ENCODE assay signal across 8 cellular contexts in genomic region chr5:64768358-64769312, GRCh38. TPM values are rescaled to one million over a fixed set of nuclear protein-coding genes. Genes with fewer than 3 reads are reported as not detected.
A peak's percentile ranks its signal among the peaks of the same experiment; 100 is the strongest.
DNase-seq lines count a peak whose midpoint lies in the region; ATAC-seq and TF ChIP-seq lines count a peak whose summit lies in the region.

TSS of gene CWC27 (plus strand) at chr5:64768930. CDS start at chr5:64769147, 217 bp downstream.
TSS of gene SREK1IP1 (minus strand) at chr5:64768691. CDS start at chr5:64768517, 174 bp downstream.

- peak within 1 kb of the TSS; percentile 91 for H3K4me2 ChIP-seq in GM23338

- H3K9me3 ChIP-seq in RWPE2 (ENCODE audit: severe bottlenecking) = no peaks in the 10 kb centered on the region

- ATAC-seq in GM23338 (peak; percentile 98), RWPE2 (ENCODE audit: low read depth) (peak; percentile 82)

- peak within 1 kb of the TSS; percentile 78 for H3K4me3 ChIP-seq in GM23338
- H3K4me3 ChIP-seq in RWPE2 (ENCODE audit: severe bottlenecking) = peak within 1 kb of the TSS; percentile 67
- peak within 1 kb of the TSS; percentile 87 for H3K4me3 ChIP-seq in fibroblast of the aortic adventitia (ENCODE audit: low read depth, low read length)

- peak; percentile 90 for DNase-seq in EL
- peak; percentile 94 for DNase-seq in GM23338 (ENCODE audit: low spot score)
- peak; percentile 91 for DNase-seq in LHCN-M2 (ENCODE audit: low read depth)
- peak; percentile 88 for DNase-seq in RWPE2 (ENCODE audit: low spot score)
- peak; percentile 65 for DNase-seq in activated T-helper 9 cell treated with anti-CD3 and anti-CD28 coated beads, Interleukin-2, amount 50 U/mL, for 16 hours (ENCODE audit: low read depth)
- peak; percentile 92 for DNase-seq in fibroblast of the aortic adventitia (ENCODE audit: low read depth)

- no peaks in the 10 kb centered on the region for H3F3A ChIP-seq in GM23338 (replicated peaks; ENCODE audit: low read depth)

- peak within 1 kb of the TSS; percentile 100 for H3K27ac Mint-ChIP-seq in GM23338
- H3K27ac Mint-ChIP-seq in nephron = peak within 1 kb of the TSS; percentile 100
- H3K27ac Mint-ChIP-seq in stimulated activated naive CD8-positive, alpha-beta T cell treated with anti-CD3 and anti-CD28 coated beads, Interleukin-15, Interleukin-2, amounts not matched to agents 100 ng/mL and 50 ng/mL, for 24 hours = peak within 1 kb of the TSS; percentile 98

- TF ChIP-seq CTCF in GM23338 (conservative IDR thresholded peaks at IDR 0.05; ENCODE audit: low read depth in 2 of 2) = no peak
- TF ChIP-seq CTCF in RWPE2 (IDR thresholded peaks at IDR 0.05; ENCODE audit: poor library complexity, severe bottlenecking) = no peak
- TF ChIP-seq CTCF in fibroblast of the aortic adventitia (IDR thresholded peaks at IDR 0.05; ENCODE audit: insufficient read depth, low read length) = peak; percentile 36
- TF ChIP-seq CTCF in nephron (IDR thresholded peaks at IDR 0.05; ENCODE audit: unreplicated experiment in 3 of 3) = peak in 1 of 3 experiments; percentile 9

- H3K79me2 ChIP-seq in GM23338 (replicated peaks; ENCODE audit: insufficient read depth) = peaks cover 90% of the 10 kb centered on the region

- H3K9me2 ChIP-seq in GM23338 (ENCODE audit: insufficient read depth) = no peaks in the 10 kb centered on the region

- H3K4me1 Mint-ChIP-seq in GM23338 (peaks cover 19% of the 10 kb centered on the region), nephron (peaks cover 40% of the 10 kb centered on the region)
- H3K4me1 Mint-ChIP-seq in stimulated activated naive CD8-positive, alpha-beta T cell treated with anti-CD3 and anti-CD28 coated beads, Interleukin-15, Interleukin-2, amounts not matched to agents 100 ng/mL and 50 ng/mL, for 24 hours (ENCODE audit: low read depth) = peaks cover 63% of the 10 kb centered on the region

- H3K36me3 ChIP-seq in GM23338 (ENCODE audit: insufficient read depth) (no peaks in the 10 kb centered on the region; the same call in none of the 2 replicates), RWPE2 (ENCODE audit: low read depth) (peaks cover 35% of the 10 kb centered on the region)

- H3K27ac ChIP-seq in GM23338 (ENCODE audit: low read depth) (peak within 1 kb of the TSS; percentile 93), RWPE2 (ENCODE audit: poor library complexity, severe bottlenecking) (peak within 1 kb of the TSS; percentile 92)

- peak within 1 kb of the TSS; percentile 85 for H2AFZ ChIP-seq in GM23338

- peak within 1 kb of the TSS; percentile 100 for H3K4me3 Mint-ChIP-seq in GM23338
- H3K4me3 Mint-ChIP-seq in nephron = peak within 1 kb of the TSS; percentile 97 to 99 (median 98)
- H3K4me3 Mint-ChIP-seq in stimulated activated naive CD8-positive, alpha-beta T cell treated with anti-CD3 and anti-CD28 coated beads, Interleukin-15, Interleukin-2, amounts not matched to agents 100 ng/mL and 50 ng/mL, for 24 hours = peak within 1 kb of the TSS; percentile 99

- H4K20me1 ChIP-seq in GM23338 (replicated peaks; ENCODE audit: insufficient read depth) = no peaks in the 10 kb centered on the region; the same call in 1 of the 2 replicates

- no peaks in the 10 kb centered on the region for H3K27me3 ChIP-seq in GM23338 (ENCODE audit: insufficient read depth)
- no peaks in the 10 kb centered on the region for H3K27me3 ChIP-seq in RWPE2 (ENCODE audit: insufficient read depth, poor library complexity, severe bottlenecking)

- H3K27me3 Mint-ChIP-seq in GM23338 (ENCODE audit: insufficient read depth, low read depth, poor library complexity) (no peaks in the 10 kb centered on the region), nephron (ENCODE audit: low read depth) (no peaks in the 10 kb centered on the region)
- no peaks in the 10 kb centered on the region for H3K27me3 Mint-ChIP-seq in stimulated activated naive CD8-positive, alpha-beta T cell treated with anti-CD3 and anti-CD28 coated beads, Interleukin-15, Interleukin-2, amounts not matched to agents 100 ng/mL and 50 ng/mL, for 24 hours

- H3K9me3 Mint-ChIP-seq in GM23338 (no peaks in the 10 kb centered on the region), nephron (no peaks in the 10 kb centered on the region)
- H3K9me3 Mint-ChIP-seq in stimulated activated naive CD8-positive, alpha-beta T cell treated with anti-CD3 and anti-CD28 coated beads, Interleukin-15, Interleukin-2, amounts not matched to agents 100 ng/mL and 50 ng/mL, for 24 hours = no peaks in the 10 kb centered on the region

- peaks cover 8% of the 10 kb centered on the region for H3K4me1 ChIP-seq in GM23338 (ENCODE audit: insufficient read depth)
- peaks cover 33% of the 10 kb centered on the region for H3K4me1 ChIP-seq in RWPE2 (ENCODE audit: insufficient read depth, poor library complexity, severe bottlenecking)

- peaks cover 18% of the 10 kb centered on the region for H3K36me3 Mint-ChIP-seq in GM23338 (ENCODE audit: low read depth)
- peaks cover 15% of the 10 kb centered on the region for H3K36me3 Mint-ChIP-seq in nephron (ENCODE audit: low read depth)
- peaks cover 17% of the 10 kb centered on the region for H3K36me3 Mint-ChIP-seq in stimulated activated naive CD8-positive, alpha-beta T cell treated with anti-CD3 and anti-CD28 coated beads, Interleukin-15, Interleukin-2, amounts not matched to agents 100 ng/mL and 50 ng/mL, for 24 hours (ENCODE audit: low read depth)

TF ChIP-seq in GM23338, 12 proteins besides CTCF, POLR2A, EP300 and RAD21:
- TF ChIP-seq CREB1 (CRISPR knock-in tag; IDR thresholded peaks at IDR 0.05; ENCODE audit: low read depth) (peak; percentile 65), ETS1 (IDR thresholded peaks at IDR 0.05) (peak; percentile 70), POLR2AphosphoS5 (IDR thresholded peaks at IDR 0.05; ENCODE audit: low read depth) (peak; percentile 78), EZH2 (IDR thresholded peaks at IDR 0.05; ENCODE audit: low read depth, unreplicated experiment) (no peak)

RNA-seq across cellular contexts. Expression of gene CWC27, which starts in this region (rescaled TPM):
- 27.7 and 31.4 TPM in 2 replicates for total RNA-seq in GM23338 (2014; rRNA removed; shearing (Covaris generic))
- 94.2 and 115 TPM in 2 replicates for polyA plus RNA-seq in GM23338 (2016; fragmentation: Nextera tagmentation; extraction: Ambion mirVana)
- total RNA-seq in LHCN-M2 (2014; rRNA removed) (9.0 and 14.5 TPM in 2 replicates), fibroblast of the aortic adventitia (ENCODE audit: low replicate concordance) (22.6 and 32.8 TPM in 2 replicates)
- 15.4 TPM for polyA plus RNA-seq in LHCN-M2 (2012)

RNA-seq across cellular contexts. Expression of gene SREK1IP1, which starts in this region (rescaled TPM):
- 16.7 and 16.8 TPM in 2 replicates for total RNA-seq in GM23338 (2014; rRNA removed; shearing (Covaris generic))
- polyA plus RNA-seq in GM23338 (2016; fragmentation: Nextera tagmentation; extraction: Ambion mirVana) = 137 and 146 TPM in 2 replicates
- 5.8 and 8.1 TPM in 2 replicates for total RNA-seq in LHCN-M2 (2014; rRNA removed)
- polyA plus RNA-seq in LHCN-M2 (2012) = 5.6 TPM
- total RNA-seq in fibroblast of the aortic adventitia (ENCODE audit: low replicate concordance) = 7.5 and 13.3 TPM in 2 replicates

Comparison
In these comparisons a context has a peak if more than half of its experiments do, and no peak if none do; other contexts are left out.
1. Peak in every context shown above with its lines: DNase-seq, ATAC-seq, H3K4me3 ChIP-seq and H3K27ac ChIP-seq.